Comparison of ENCODE assay signal across 1 cellular context in genomic region chr13:51646041-51646670, GRCh38.
TF ChIP-seq lines count a peak whose summit lies in the region.

No MANE protein-coding gene starts in this region.

TF ChIP-seq in GM23338, 12 proteins besides CTCF, POLR2A, EP300 and RAD21 (continued from another document):
- TF ChIP-seq ZNF462 (CRISPR knock-in tag; IDR thresholded peaks at IDR 0.05) (no peak), NANOG (IDR thresholded peaks at IDR 0.05; ENCODE audit: borderline replicate concordance) (no peak), POLR2AphosphoS5 (IDR thresholded peaks at IDR 0.05; ENCODE audit: low read depth) (no peak), ETS1 (IDR thresholded peaks at IDR 0.05) (no peak), ZNF331 (CRISPR knock-in tag; IDR thresholded peaks at IDR 0.05; ENCODE audit: low read depth) (no peak), ZNF114 (CRISPR knock-in tag; IDR thresholded peaks at IDR 0.05) (no peak), STAT1 (IDR thresholded peaks at IDR 0.05; ENCODE audit: unreplicated experiment) (no peak), EZH2 (IDR thresholded peaks at IDR 0.05; ENCODE audit: low read depth, unreplicated experiment) (no peak), CREB1 (CRISPR knock-in tag; IDR thresholded peaks at IDR 0.05; ENCODE audit: low read depth) (no peak), EZH2phosphoT487 (IDR thresholded peaks at IDR 0.05; ENCODE audit: unreplicated experiment) (no peak)
